In genomic region chr17:75773121-75773807, GRCh38 we compare ENCODE assay signal across 18 cellular contexts. TPM values are rescaled to one million over a fixed set of nuclear protein-coding genes. Genes with fewer than 3 reads are reported as not detected.
DNase-seq lines count a peak whose midpoint lies in the region; ATAC-seq lines count a peak whose summit lies in the region.
"Had no signal": no experiment of that assay in that cellular context is flagged by ENCODE, and none has a peak within 500 bp of the region (broad histone marks: within the 10 kb centered on the region; RNA-seq: fewer than 3 reads in every experiment).

No MANE protein-coding gene starts in this region.

- no CpG with 5 or more reads among the region's 12 CpGs for WGBS in neuronal stem cell (ENCODE audit: extremely low coverage in 2 of 2, insufficient read length in 2 of 2, insufficient replicate concordance in 1 of 2), 2 donors

- CTCF ChIA-PET in activated CD4-positive, alpha-beta memory T cell treated with anti-CD3 and anti-CD28 coated beads, Interleukin-2, amount 10 ng/mL, durations not matched to agents 7 days and 5 days (lab: Charles Lee), result interaction anchor here (0.6 to 2.2 kb wide), 5 partner anchors 10 to 75 kb away, joined by 3 to 9 read pairs (median 5); no protein-coding TSS in a partner anchor

- no peaks in the 10 kb centered on the region for H3K27me3 ChIP-seq in neuronal stem cell (ENCODE audit: control insufficient read depth in 3 of 3, insufficient read depth in 3 of 3, low read depth in 1 of 3, low read length in 3 of 3)
- H3K27me3 ChIP-seq: heart left ventricle had no signal

- H3K18ac ChIP-seq in neuronal stem cell (ENCODE audit: low read length), result no peak overlapping the region

- H3K4me2 ChIP-seq in neuronal stem cell (ENCODE audit: insufficient read depth, low read length, poor library complexity, severe bottlenecking), result no peak overlapping the region
- H3K4me2 ChIP-seq: PC-9 had no signal

- H3K79me1 ChIP-seq in neuronal stem cell (ENCODE audit: low read depth, low read length), result no peaks in the 10 kb centered on the region

- no peak overlapping the region for H3K4ac ChIP-seq in neuronal stem cell (ENCODE audit: low read length)

- no peak overlapping the region for H2AFZ ChIP-seq in neuronal stem cell (ENCODE audit: low read length)
- H2AFZ ChIP-seq: PC-9 had no signal

- no peak overlapping the region for H3K27ac ChIP-seq in neuronal stem cell (replicated peaks; ENCODE audit: low read length)
- H3K27ac ChIP-seq: epithelial cell of prostate, left ventricle myocardium inferior, PC-9 had no signal

- no peak overlapping the region for H3K4me3 Mint-ChIP-seq in activated CD4-positive, alpha-beta memory T cell treated with anti-CD3 and anti-CD28 coated beads, Interleukin-2, amount 10 ng/mL, durations not matched to agents 7 days and 5 days
- H3K4me3 Mint-ChIP-seq: central memory CD8-positive, alpha-beta T cell; nephron had no signal

- ATAC-seq in Right ventricle myocardium inferior (no peak), Right ventricle myocardium superior (ENCODE audit: poor library complexity) (no peak)

- no peak overlapping the region for H4K91ac ChIP-seq in neuronal stem cell (ENCODE audit: low read depth, low read length, poor library complexity)

- H3K14ac ChIP-seq in neuronal stem cell (ENCODE audit: low read length), result no peak overlapping the region

- no peak overlapping the region for H3K23ac ChIP-seq in neuronal stem cell (ENCODE audit: low read depth, low read length, poor library complexity)

- no peak overlapping the region for H4K8ac ChIP-seq in neuronal stem cell (ENCODE audit: low read depth, low read length)

- no peak overlapping the region for H2BK12ac ChIP-seq in neuronal stem cell (ENCODE audit: low read length)

- no peak overlapping the region for H2BK5ac ChIP-seq in neuronal stem cell (ENCODE audit: low read length)

- no peaks in the 10 kb centered on the region for H3K9me3 Mint-ChIP-seq in activated CD4-positive, alpha-beta memory T cell treated with anti-CD3 and anti-CD28 coated beads, Interleukin-2, amount 10 ng/mL, durations not matched to agents 7 days and 5 days
- H3K9me3 Mint-ChIP-seq: central memory CD8-positive, alpha-beta T cell; IgD-negative memory B cell; nephron had no signal

- no peak overlapping the region for H3K27ac Mint-ChIP-seq in activated CD4-positive, alpha-beta memory T cell treated with anti-CD3 and anti-CD28 coated beads, Interleukin-2, amount 10 ng/mL, durations not matched to agents 7 days and 5 days

- H3K9ac ChIP-seq in neuronal stem cell (ENCODE audit: low read depth, low read length, poor library complexity), result peak overlapping the region; percentile 38

- intact Hi-C loops in Right ventricle myocardium inferior (cut with DNase I) (loop anchor here (10.0 kb wide), 1 partner anchor 232 kb away; the partner anchor contains the start of gene CDK3), Right ventricle myocardium superior (cut with DNase I) (loop anchor here (5.0 to 10.0 kb wide), 2 partner anchors 54 to 122 kb away; partner anchors contain the start of gene TRIM65)

- peak overlapping the region in 1 of 2 donors; percentile 56 for H3K4me3 ChIP-seq in neuronal stem cell (ENCODE audit: low read length in 2 of 2)
- H3K4me3 ChIP-seq: heart left ventricle, left ventricle myocardium inferior, PC-9 had no signal

- H2AK5ac ChIP-seq in neuronal stem cell (ENCODE audit: low read depth, low read length), result no peak overlapping the region

- no peaks in the 10 kb centered on the region for H3K9me3 ChIP-seq in neuronal stem cell (replicated peaks in 1 of 2; ENCODE audit: control insufficient read depth in 2 of 2, insufficient read depth in 1 of 2, low read depth in 1 of 2, low read length in 2 of 2)
- H3K9me3 ChIP-seq: heart left ventricle, left ventricle myocardium inferior had no signal

- H3K4me1 ChIP-seq in neuronal stem cell (ENCODE audit: control insufficient read depth in 2 of 2, insufficient read depth in 1 of 2, low read depth in 1 of 2, low read length in 2 of 2), result peaks cover 2 to 10% of the 10 kb centered on the region in 2 donors

- no peak overlapping the region for H2BK120ac ChIP-seq in neuronal stem cell (ENCODE audit: low read depth, low read length)

- no peaks in the 10 kb centered on the region for H3K27me3 Mint-ChIP-seq in activated CD4-positive, alpha-beta memory T cell treated with anti-CD3 and anti-CD28 coated beads, Interleukin-2, amount 10 ng/mL, durations not matched to agents 7 days and 5 days
- H3K27me3 Mint-ChIP-seq: central memory CD8-positive, alpha-beta T cell; IgD-negative memory B cell had no signal

- DNase-seq in Right ventricle myocardium inferior (ENCODE audit: missing footprints) (peak; percentile 62), Right ventricle myocardium superior (no peak), ecto neural progenitor cell (ENCODE audit: low spot score) (peak; percentile 62), neuronal stem cell (ENCODE audit: low spot score) (no peak), RPMI8226 (no peak), epidermal melanocyte (ENCODE audit: insufficient read length, low spot score) (no peak)
- DNase-seq in stimulated activated CD4-positive, alpha-beta T cell treated with anti-CD3 and anti-CD28 coated beads, Interleukin-1b, Interleukin-23, amount 100 ng/mL, for 48 hours, result no peak
- DNase-seq in activated CD4-positive, alpha-beta memory T cell treated with anti-CD3 and anti-CD28 coated beads, Interleukin-2, amount 10 ng/mL, durations not matched to agents 7 days and 5 days, result no peak
- DNase-seq: activated naive CD4-positive, alpha-beta T cell treated with anti-CD3 and anti-CD28 coated beads, Interleukin-2, amount 50 U/mL, for 16 hours; DND-41; left ventricle myocardium inferior; NCI-H1105; PC-9 had no signal

- H3K36me3 Mint-ChIP-seq in activated CD4-positive, alpha-beta memory T cell treated with anti-CD3 and anti-CD28 coated beads, Interleukin-2, amount 10 ng/mL, durations not matched to agents 7 days and 5 days (ENCODE audit: low read depth), result peaks cover 30% of the 10 kb centered on the region

- no peak overlapping the region for H2BK15ac ChIP-seq in neuronal stem cell (ENCODE audit: low read length)

- peaks cover 10 to 36% of the 10 kb centered on the region in 2 donors for H3K36me3 ChIP-seq in neuronal stem cell (replicated peaks in 1 of 2; ENCODE audit: control insufficient read depth in 2 of 2, insufficient read depth in 2 of 2, low read length in 2 of 2)

- POLR2A ChIA-PET in activated CD4-positive, alpha-beta memory T cell treated with anti-CD3 and anti-CD28 coated beads, Interleukin-2, amount 10 ng/mL, durations not matched to agents 7 days and 5 days (lab: Charles Lee), result interaction anchor here (1.0 to 9.6 kb wide), 7 partner anchors 10 to 132 kb away, joined by 3 to 214 read pairs (median 60); partner anchors contain the start of genes GALK1, MRPL38, UNK and WBP2

- peaks cover 26% of the 10 kb centered on the region for H3K4me1 Mint-ChIP-seq in activated CD4-positive, alpha-beta memory T cell treated with anti-CD3 and anti-CD28 coated beads, Interleukin-2, amount 10 ng/mL, durations not matched to agents 7 days and 5 days

RNA-seq across cellular contexts. Expression of gene GALK1, which starts 8.3 kb away (rescaled TPM):
- 23.8 TPM for total RNA-seq in Right ventricle myocardium inferior
- 23.3 TPM for total RNA-seq in Right ventricle myocardium superior
- 20.1 TPM for polyA plus RNA-seq in neuronal stem cell (2013, experiment 1 of 2)
- 18.5 TPM for polyA plus RNA-seq in neuronal stem cell (2013, experiment 2 of 2)
- total RNA-seq in activated CD4-positive, alpha-beta memory T cell treated with anti-CD3 and anti-CD28 coated beads, Interleukin-2, amount 10 ng/mL, durations not matched to agents 7 days and 5 days, result 10 to 100 TPM; 40.0 to 40.6 TPM

RNA-seq across cellular contexts. Expression of gene UNK, which starts 11.3 kb away (rescaled TPM):
- total RNA-seq in Right ventricle myocardium inferior, result 16.0 TPM
- 14.3 TPM for total RNA-seq in Right ventricle myocardium superior
- polyA plus RNA-seq in neuronal stem cell (2013, experiment 1 of 2), result 25.1 TPM
- 26.8 TPM for polyA plus RNA-seq in neuronal stem cell (2013, experiment 2 of 2)
- 10 to 100 TPM; 26.1 TPM for total RNA-seq in activated CD4-positive, alpha-beta memory T cell treated with anti-CD3 and anti-CD28 coated beads, Interleukin-2, amount 10 ng/mL, durations not matched to agents 7 days and 5 days

RNA-seq across cellular contexts. Expression of gene ITGB4, which starts 52.0 kb away (rescaled TPM):
- total RNA-seq in Right ventricle myocardium inferior (7.5 TPM), Right ventricle myocardium superior (9.4 TPM)
- 1.5 TPM for polyA plus RNA-seq in neuronal stem cell (2013, experiment 1 of 2)
- polyA plus RNA-seq in neuronal stem cell (2013, experiment 2 of 2), result 2.0 TPM
- total RNA-seq in activated CD4-positive, alpha-beta memory T cell treated with anti-CD3 and anti-CD28 coated beads, Interleukin-2, amount 10 ng/mL, durations not matched to agents 7 days and 5 days, result under 1 TPM; 0.43 to 0.68 TPM

Comparison
In these comparisons a context has a peak if more than half of its experiments do, and no peak if none do; other contexts are left out.
1. DNase-seq: peak in Right ventricle myocardium inferior (single experiment) and ecto neural progenitor cell (single experiment); none in Right ventricle myocardium superior (single experiment), neuronal stem cell (single experiment), stimulated activated CD4-positive, alpha-beta T cell treated with anti-CD3 and anti-CD28 coated beads, Interleukin-1b, Interleukin-23, amount 100 ng/mL, for 48 hours (single experiment), activated CD4-positive, alpha-beta memory T cell treated with anti-CD3 and anti-CD28 coated beads, Interleukin-2, amount 10 ng/mL, durations not matched to agents 7 days and 5 days (single experiment), RPMI8226 (single experiment) and epidermal melanocyte (single experiment).